11 cellular contexts compared by ENCODE assay signal in the genomic region with DNA sequence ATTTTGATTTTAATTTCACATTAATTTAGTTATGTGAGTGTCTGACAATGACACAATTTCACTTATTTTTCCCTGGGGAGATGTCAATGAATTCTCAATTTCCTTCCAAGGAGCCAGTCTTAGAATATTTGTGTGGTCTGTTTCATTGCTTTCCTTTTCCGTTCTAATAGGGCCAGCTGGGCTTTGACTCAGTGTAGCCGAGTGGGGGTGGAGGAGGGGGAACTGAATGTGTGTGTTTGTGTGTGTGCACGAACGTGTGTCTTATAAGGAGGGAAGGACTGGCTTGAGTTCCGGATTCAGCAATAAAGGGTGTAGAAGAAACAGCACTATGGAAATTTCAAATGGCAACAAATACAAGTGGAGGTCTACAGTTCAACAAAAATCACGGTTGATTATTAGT.
A peak's percentile ranks its signal among the peaks of the same experiment; 100 is the strongest.
DNase-seq lines count a peak whose midpoint lies in the region; ATAC-seq and TF ChIP-seq lines count a peak whose summit lies in the region.
"Had no signal": no experiment of that assay in that cellular context is flagged by ENCODE, and none has a peak within 500 bp of the region (broad histone marks: within the 10 kb centered on the region; RNA-seq: fewer than 3 reads in every experiment).

No MANE protein-coding gene starts in this region.

- peaks cover 26% of the 10 kb centered on the region for H3K4me1 ChIP-seq in RWPE2 (ENCODE audit: insufficient read depth, poor library complexity, severe bottlenecking)

- no peaks in the 10 kb centered on the region for H3K36me3 ChIP-seq in RWPE2 (ENCODE audit: low read depth)
- no peaks in the 10 kb centered on the region for H3K36me3 ChIP-seq in H7 (replicated peaks; ENCODE audit: control insufficient read depth, insufficient read depth, low read length)

- no peaks in the 10 kb centered on the region for H3K27me3 ChIP-seq in RWPE2 (ENCODE audit: insufficient read depth, poor library complexity, severe bottlenecking)
- H3K27me3 ChIP-seq in H7 (ENCODE audit: control insufficient read depth, insufficient read depth, low read length): no peaks in the 10 kb centered on the region

- H3K27ac ChIP-seq in RWPE2 (ENCODE audit: poor library complexity, severe bottlenecking): peak overlapping the region; percentile 47
- H3K27ac ChIP-seq: C4-2B had no signal

- H3K4me1 Mint-ChIP-seq in CD14-positive monocyte: peaks cover 49% of the 10 kb centered on the region

- no peaks in the 10 kb centered on the region for H3K36me3 Mint-ChIP-seq in CD14-positive monocyte

- intact Hi-C loops in CD14-positive monocyte (cut with micrococcal nuclease): no loop called here

- H3K4me3 ChIP-seq in RWPE2 (ENCODE audit: severe bottlenecking): no peak overlapping the region
- no peak overlapping the region for H3K4me3 ChIP-seq in H7 (ENCODE audit: insufficient read depth, low read depth, low read length)

- H3K4me3 Mint-ChIP-seq in CD14-positive monocyte: peak overlapping the region; percentile 48 to 88

- ATAC-seq in GM21381 (IDR thresholded peaks at IDR 0.05; ENCODE audit: unreplicated experiment): peak; percentile 40
- ATAC-seq in HG03159 (IDR thresholded peaks at IDR 0.05; ENCODE audit: unreplicated experiment): peak; percentile 34
- ATAC-seq in RWPE2 (ENCODE audit: low read depth): no peak

- no peaks in the 10 kb centered on the region for H3K27me3 Mint-ChIP-seq in CD14-positive monocyte (ENCODE audit: low read depth in 3 of 3)

- TF ChIP-seq CTCF in CD14-positive monocyte (IDR thresholded peaks at IDR 0.05): no peak
- no peak for TF ChIP-seq CTCF in RWPE2 (IDR thresholded peaks at IDR 0.05; ENCODE audit: poor library complexity, severe bottlenecking)

- H3K9me3 ChIP-seq in RWPE2 (ENCODE audit: severe bottlenecking): no peaks in the 10 kb centered on the region

- peaks cover 0 to 10% (median 4%) of the 10 kb centered on the region in 7 donors for H3K9me3 Mint-ChIP-seq in CD14-positive monocyte

- DNase-seq in CD14-positive monocyte (ENCODE audit: low spot score) (no peak), RWPE2 (ENCODE audit: low spot score) (no peak), H7 (no peak), SW 1271 (lab: John Stamatoyannopoulos, UW) (no peak), mucosa of gallbladder (ENCODE audit: low spot score) (no peak), HuH-7.5 (ENCODE audit: low spot score) (no peak)
- DNase-seq: activated effector memory CD4-positive, alpha-beta T cell treated with Interleukin-2 at 50 U/mL for 16 hours; stimulated activated CD4-positive, alpha-beta T cell treated with anti-CD3 and anti-CD28 coated beads, Interleukin-4, amount 100 ng/mL, for 4 hours had no signal

- peak overlapping the region; percentile 57 to 91 (median 79) for H3K27ac Mint-ChIP-seq in CD14-positive monocyte
